In genomic region chr12:78964521-78964920, GRCh38 we compare ENCODE assay signal across 21 cellular contexts.
"Had no signal": no experiment of that assay in that cellular context is flagged by ENCODE, and none has a peak within 500 bp of the region (broad histone marks: within the 10 kb centered on the region; RNA-seq: fewer than 3 reads in every experiment).

No MANE protein-coding gene starts in this region.

- FAIRE-seq: endometrium had no signal

- H3K27ac ChIP-seq: hepatocyte, spleen, testis, vagina had no signal

- H3K9me3 ChIP-seq: spleen, testis, vagina had no signal

- H3K27me3 ChIP-seq: hepatocyte, spleen, testis, vagina had no signal

- H3K4me1 Mint-ChIP-seq: immature natural killer cell, T-cell had no signal

- DNase-seq: activated CD4-positive, alpha-beta T cell treated with anti-CD3 and anti-CD28 coated beads for 1 hour; activated CD4-positive, alpha-beta T cell treated with anti-CD3 and anti-CD28 coated beads, Interleukin-2, amount 50 U/mL, for 1 hour; activated CD8-positive, alpha-beta memory T cell treated with anti-CD3 and anti-CD28 coated beads, Interleukin-2, amount 50 U/mL, for 4 hours; activated naive CD4-positive, alpha-beta T cell; activated T-cell treated with anti-CD3 and anti-CD28 coated beads, Interleukin-2, amount 50 U/mL, for 24 hours; cerebellar nuclear complex; cortex of kidney; immature natural killer cell; left ventricle myocardium superior; occipital lobe; spleen; stimulated activated CD4-positive, alpha-beta T cell treated with anti-CD3 and anti-CD28 coated beads, Interleukin-4, amount 100 ng/mL, for 1 hour; stimulated activated naive CD4-positive, alpha-beta T cell; T-cell; testis had no signal

- H3K4me2 ChIP-seq: hepatocyte had no signal

- H3K27ac Mint-ChIP-seq: activated naive CD8-positive, alpha-beta T cell; activated T-cell treated with anti-CD3 and anti-CD28 coated beads, Interleukin-2, amount 50 U/mL, for 24 hours; activated T-helper 2 cell treated with anti-CD3 and anti-CD28 coated beads, Interferon-gamma antibody, Interleukin-2, Interleukin-4, amounts not matched to agents 10 μg/mL and 5 μg/mL and 100 μg/mL, durations not matched to agents 14 hours and 24 hours and 36 hours; immature natural killer cell; T-cell; T-helper 2 cell treated with Interferon-gamma antibody and Interleukin-4, amounts not matched to agents 5 μg/mL and 100 μg/mL, for 36 hours had no signal

- H3K36me3 ChIP-seq: spleen, vagina had no signal

- H3K79me2 ChIP-seq: hepatocyte had no signal

- H3K36me3 Mint-ChIP-seq: activated naive CD8-positive, alpha-beta T cell; immature natural killer cell; T-cell had no signal

- H3K4me3 ChIP-seq: hepatocyte, spleen, testis, vagina had no signal

- H2AFZ ChIP-seq: hepatocyte had no signal

- H3K27me3 Mint-ChIP-seq: activated naive CD8-positive, alpha-beta T cell; activated T-cell treated with anti-CD3 and anti-CD28 coated beads, Interleukin-2, amount 50 U/mL, for 24 hours; T-cell had no signal

- H3K4me1 ChIP-seq: spleen, testis, vagina had no signal

- H3K4me3 Mint-ChIP-seq: activated naive CD8-positive, alpha-beta T cell; activated T-cell treated with anti-CD3 and anti-CD28 coated beads, Interleukin-2, amount 50 U/mL, for 24 hours; immature natural killer cell; T-cell; T-helper 2 cell treated with Interferon-gamma antibody and Interleukin-4, amounts not matched to agents 5 μg/mL and 100 μg/mL, for 36 hours had no signal
